In genomic region chr14:84468153-84468552, GRCh38 we compare ENCODE assay signal across 14 cellular contexts.
"Had no signal": no experiment of that assay in that cellular context is flagged by ENCODE, and none has a peak within 500 bp of the region (broad histone marks: within the 10 kb centered on the region; RNA-seq: fewer than 3 reads in every experiment).

No MANE protein-coding gene starts in this region.

- H3K27me3 Mint-ChIP-seq: activated naive CD8-positive, alpha-beta T cell treated with anti-CD3 and anti-CD28 coated beads, Interleukin-2, amount 50 U/mL, for 24 hours had no signal

- ATAC-seq: activated CD4-positive, CD25-positive, alpha-beta regulatory T cell treated with anti-CD3 and anti-CD28 coated beads, Interleukin-2, amount 50 U/mL, for 24 hours; activated naive CD8-positive, alpha-beta T cell treated with anti-CD3 and anti-CD28 coated beads, Interleukin-2, amount 50 U/mL, for 24 hours; gastrocnemius medialis; heart right ventricle; left colon; lower lobe of right lung; sciatic nerve; stimulated activated effector memory CD8-positive, alpha-beta T cell treated with anti-CD3 and anti-CD28 coated beads, Interleukin-12 subunit alpha, Interleukin-12 subunit beta, amount 100 ng/mL, for 72 hours had no signal

- H3K27ac Mint-ChIP-seq: activated naive CD8-positive, alpha-beta T cell treated with anti-CD3 and anti-CD28 coated beads, Interleukin-2, amount 50 U/mL, for 24 hours; activated T-helper 1 cell treated with anti-CD3 and anti-CD28 coated beads, Interleukin-12 subunit alpha, Interleukin-12 subunit beta, Interleukin-2, Interleukin-4 antibody, amounts not matched to agents 30 ng/mL and 10 ng/mL and 1 ng/mL, durations not matched to agents 14 hours and 24 hours and 36 hours; mesothelial cell of epicardium; stimulated activated effector memory CD8-positive, alpha-beta T cell treated with anti-CD3 and anti-CD28 coated beads, Interleukin-12 subunit alpha, Interleukin-12 subunit beta, amount 100 ng/mL, for 72 hours had no signal

- H3K4me3 ChIP-seq: gastrocnemius medialis, heart right ventricle, lower lobe of right lung, thoracic aorta had no signal

- H3K36me3 Mint-ChIP-seq: stimulated activated effector memory CD8-positive, alpha-beta T cell treated with anti-CD3 and anti-CD28 coated beads, Interleukin-12 subunit alpha, Interleukin-12 subunit beta, amount 100 ng/mL, for 72 hours had no signal

- H3K4me1 Mint-ChIP-seq: activated naive CD8-positive, alpha-beta T cell treated with anti-CD3 and anti-CD28 coated beads, Interleukin-2, amount 50 U/mL, for 24 hours; stimulated activated effector memory CD8-positive, alpha-beta T cell treated with anti-CD3 and anti-CD28 coated beads, Interleukin-12 subunit alpha, Interleukin-12 subunit beta, amount 100 ng/mL, for 72 hours had no signal

- H3K4me3 Mint-ChIP-seq: activated naive CD8-positive, alpha-beta T cell treated with anti-CD3 and anti-CD28 coated beads, Interleukin-2, amount 50 U/mL, for 24 hours; activated T-helper 1 cell treated with anti-CD3 and anti-CD28 coated beads, Interleukin-12 subunit alpha, Interleukin-12 subunit beta, Interleukin-2, Interleukin-4 antibody, amounts not matched to agents 30 ng/mL and 10 ng/mL and 1 ng/mL, durations not matched to agents 14 hours and 24 hours and 36 hours; mesothelial cell of epicardium; stimulated activated effector memory CD8-positive, alpha-beta T cell treated with anti-CD3 and anti-CD28 coated beads, Interleukin-12 subunit alpha, Interleukin-12 subunit beta, amount 100 ng/mL, for 72 hours had no signal

- DNase-seq: activated CD4-positive, alpha-beta T cell treated with anti-CD3 and anti-CD28 coated beads, Interleukin-2, amount 50 U/mL, for 1 hour; activated naive CD4-positive, alpha-beta T cell treated with Interleukin-2 at 50 U/mL for 16 hours; activated naive CD8-positive, alpha-beta T cell treated with anti-CD3 and anti-CD28 coated beads, Interleukin-2, amount 50 U/mL, for 24 hours; gastrocnemius medialis; heart right ventricle; left colon; lower lobe of right lung; stimulated activated CD4-positive, alpha-beta T cell treated with anti-CD3 and anti-CD28 coated beads, Interleukin-12 subunit alpha, Interleukin-12 subunit beta, amount 100 ng/mL, for 4 hours had no signal
